14 cellular contexts compared by ENCODE assay signal in the genomic region with DNA sequence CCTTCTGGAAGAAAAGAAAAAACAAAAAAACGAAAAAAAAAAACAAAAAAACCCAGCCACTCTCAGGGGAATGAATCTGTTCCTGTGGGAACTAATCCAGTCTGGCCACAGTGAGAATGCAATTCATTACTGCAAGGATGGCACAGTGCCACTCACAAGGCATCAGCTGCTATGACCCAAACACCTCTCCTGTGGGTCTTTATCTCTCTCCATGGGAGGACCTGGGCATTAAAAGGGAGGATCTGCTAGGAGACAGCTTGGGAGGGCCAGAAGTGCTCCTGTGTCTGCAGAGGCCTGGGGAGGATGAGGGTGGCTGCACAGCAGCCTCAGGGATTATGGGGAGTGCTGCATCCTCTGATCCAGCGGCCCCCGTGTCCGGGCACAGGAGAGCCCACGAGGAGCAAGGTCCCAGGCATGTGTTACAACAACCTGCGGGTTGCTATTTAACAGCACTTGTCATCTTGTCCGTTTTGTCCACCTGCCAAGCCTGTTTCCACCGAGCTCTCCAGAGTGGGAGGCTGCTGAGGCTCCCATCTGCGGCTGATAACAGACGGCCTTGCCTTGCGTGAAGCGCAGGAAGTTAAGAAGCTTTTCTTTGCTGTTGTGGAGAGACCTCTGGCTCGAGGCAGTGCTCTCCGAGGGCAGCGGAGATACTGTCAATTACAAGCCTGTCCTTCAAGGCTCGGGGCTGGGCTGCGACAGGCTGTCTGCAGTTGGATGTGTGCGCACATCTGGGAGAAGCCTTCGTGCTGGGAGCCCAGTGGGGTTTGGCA.
DNase-seq lines count a peak whose midpoint lies in the region; ATAC-seq and TF ChIP-seq lines count a peak whose summit lies in the region.
"Had no signal": no experiment of that assay in that cellular context is flagged by ENCODE, and none has a peak within 500 bp of the region (broad histone marks: within the 10 kb centered on the region; RNA-seq: fewer than 3 reads in every experiment).

No MANE protein-coding gene starts in this region.

- H3F3A ChIP-seq in SK-N-SH (replicated peaks; ENCODE audit: insufficient read depth): no peaks in the 10 kb centered on the region

- H3K4me2 ChIP-seq in SK-N-SH: no peak overlapping the region

- H4K20me1 ChIP-seq in SK-N-SH (ENCODE audit: insufficient read depth): no peaks in the 10 kb centered on the region

- no peaks in the 10 kb centered on the region for H3K9me2 ChIP-seq in SK-N-SH

- H3K4me1 ChIP-seq in SK-N-SH (ENCODE audit: control insufficient read depth in 1 of 2, insufficient read depth in 2 of 2, low read depth in 1 of 2, low read length in 1 of 2): peaks cover 0 to 29% of the 10 kb centered on the region in 2 experiments; a peak in 2 of 4 replicates

- no peak overlapping the region for H2AFZ ChIP-seq in SK-N-SH (ENCODE audit: low read depth)

- H3K79me2 ChIP-seq in SK-N-SH (ENCODE audit: insufficient read depth): no peaks in the 10 kb centered on the region

- H3K27me3 ChIP-seq in SK-N-SH (ENCODE audit: insufficient read depth): no peaks in the 10 kb centered on the region
- peaks cover 0 to 11% (median 0%) of the 10 kb centered on the region in 45 donors for H3K27me3 ChIP-seq in dorsolateral prefrontal cortex
- H3K27me3 ChIP-seq: MG63, neutrophil had no signal

- H3K9ac ChIP-seq in SK-N-SH: no peak overlapping the region

- H3K36me3 ChIP-seq in SK-N-SH (replicated peaks in 1 of 2; ENCODE audit: control insufficient read depth in 1 of 2, insufficient read depth in 2 of 2, low read length in 1 of 2): no peaks in the 10 kb centered on the region
- H3K36me3 ChIP-seq: MG63, neutrophil had no signal

- no peak for TF ChIP-seq EP300 in SK-N-SH (IDR thresholded peaks at IDR 0.05; ENCODE audit: borderline replicate concordance in 1 of 2, low read depth in 1 of 2, low read length in 1 of 2)

- intact Hi-C loops in dorsolateral prefrontal cortex (cut with DNase I): no loop called here

- TF ChIP-seq RAD21 in SK-N-SH (IDR thresholded peaks at IDR 0.05; ENCODE audit: low read length): peak; percentile 15; the same call in 1 of the 2 replicates

- DNase-seq in SK-N-SH (peak; percentile 57), NCI-H2171 treated with DMSO at 0.1 percent for 48 hours (lab: John Stamatoyannopoulos, UW) (peak; percentile 54), dorsolateral prefrontal cortex (peak in 7 of 10 donors; percentile 6 to 72 (median 42)), retina (peak; percentile 28), OCI-M2 (lab: John Stamatoyannopoulos, UW; ENCODE audit: unreplicated experiment) (no peak), HK-2 (ENCODE audit: unreplicated experiment) (no peak)
- DNase-seq: activated naive CD8-positive, alpha-beta T cell treated with anti-CD3 and anti-CD28 coated beads, Interleukin-2, amount 50 U/mL, for 24 hours; DMS79; MG63; stimulated activated CD4-positive, alpha-beta T cell treated with anti-CD3 and anti-CD28 coated beads, Interleukin-1b, Interleukin-23, amount 100 ng/mL, for 48 hours; stimulated activated naive CD8-positive, alpha-beta T cell treated with anti-CD3 and anti-CD28 coated beads, Interleukin-15, Interleukin-2, amounts not matched to agents 100 U/mL and 50 U/mL, for 24 hours had no signal

- POLR2A ChIA-PET in SK-N-SH (lab: Yijun Ruan, JAX): no interaction called here

- ATAC-seq in SK-N-SH treated with all-trans-retinoic acid at 6 μM for 48 hours: no peak
- no peak for ATAC-seq in HG03439 (IDR thresholded peaks at IDR 0.05; ENCODE audit: unreplicated experiment)
- ATAC-seq: activated naive CD8-positive, alpha-beta T cell treated with anti-CD3 and anti-CD28 coated beads, Interleukin-2, amount 50 U/mL, for 24 hours; stimulated activated naive CD8-positive, alpha-beta T cell treated with anti-CD3 and anti-CD28 coated beads, Interleukin-15, Interleukin-2, amounts not matched to agents 100 U/mL and 50 U/mL, for 24 hours had no signal

- H3K27ac ChIP-seq in SK-N-SH (ENCODE audit: low read depth in 2 of 2, low read length in 1 of 2): peak overlapping the region in 1 of 2 experiments; percentile 68; a peak in 2 of 4 replicates
- no peak overlapping the region for H3K27ac ChIP-seq in dorsolateral prefrontal cortex
- H3K27ac ChIP-seq: neutrophil had no signal

- H3K4me3 ChIP-seq in SK-N-SH (ENCODE audit: low read depth in 2 of 2, low read length in 1 of 2): no peak overlapping the region
- no peak overlapping the region for H3K4me3 ChIP-seq in dorsolateral prefrontal cortex
- H3K4me3 ChIP-seq: MG63 had no signal

- H3K9me3 ChIP-seq in SK-N-SH: no peaks in the 10 kb centered on the region
- H3K9me3 ChIP-seq: MG63, neutrophil had no signal

- CTCF ChIA-PET in SK-N-SH (lab: Yijun Ruan, JAX): interaction anchor here (0.6 to 3.5 kb wide), 11 partner anchors 9 to 1501 kb away, joined by 3 to 27 read pairs (median 3); no protein-coding TSS in a partner anchor

- TF ChIP-seq CTCF in SK-N-SH (IDR thresholded peaks at IDR 0.05) (no peak), dorsolateral prefrontal cortex (IDR thresholded peaks at IDR 0.05 in 54 of 56, conservative IDR thresholded peaks at IDR 0.05 in 2 of 56; ENCODE audit: low read depth in 1 of 56, partially characterized antibody in 56 of 56) (no peak)

- 39% methylated on average over 14 of the region's 19 CpGs for WGBS in SK-N-SH (ENCODE audit: low lambda C conversion rate)

TF ChIP-seq in SK-N-SH, 30 proteins besides CTCF, POLR2A, EP300 and RAD21 (continues in another document):
- TF ChIP-seq ZBTB33 (IDR thresholded peaks at IDR 0.05; ENCODE audit: borderline replicate concordance, low read depth) (no peak), FOXJ3 (CRISPR knock-in tag; IDR thresholded peaks at IDR 0.05) (0 out of 2 replicates have a peak, but pooled peaks have one; percentile 40), GATA2 (CRISPR knock-in tag; IDR thresholded peaks at IDR 0.05) (peak; percentile 32; the same call in 1 of the 2 replicates)

TF ChIP-seq in SK-N-SH treated with all-trans-retinoic acid at 6 μM for 48 hours, 23 proteins besides CTCF, POLR2A, EP300 and RAD21:
- TF ChIP-seq ZFP3 (CRISPR knock-in tag; IDR thresholded peaks at IDR 0.05): no peak
- TF ChIP-seq GLIS3 (CRISPR knock-in tag; IDR thresholded peaks at IDR 0.05): no peak
- no peak for TF ChIP-seq OSR1 (CRISPR knock-in tag; IDR thresholded peaks at IDR 0.05)
- TF ChIP-seq, protein P1, sequence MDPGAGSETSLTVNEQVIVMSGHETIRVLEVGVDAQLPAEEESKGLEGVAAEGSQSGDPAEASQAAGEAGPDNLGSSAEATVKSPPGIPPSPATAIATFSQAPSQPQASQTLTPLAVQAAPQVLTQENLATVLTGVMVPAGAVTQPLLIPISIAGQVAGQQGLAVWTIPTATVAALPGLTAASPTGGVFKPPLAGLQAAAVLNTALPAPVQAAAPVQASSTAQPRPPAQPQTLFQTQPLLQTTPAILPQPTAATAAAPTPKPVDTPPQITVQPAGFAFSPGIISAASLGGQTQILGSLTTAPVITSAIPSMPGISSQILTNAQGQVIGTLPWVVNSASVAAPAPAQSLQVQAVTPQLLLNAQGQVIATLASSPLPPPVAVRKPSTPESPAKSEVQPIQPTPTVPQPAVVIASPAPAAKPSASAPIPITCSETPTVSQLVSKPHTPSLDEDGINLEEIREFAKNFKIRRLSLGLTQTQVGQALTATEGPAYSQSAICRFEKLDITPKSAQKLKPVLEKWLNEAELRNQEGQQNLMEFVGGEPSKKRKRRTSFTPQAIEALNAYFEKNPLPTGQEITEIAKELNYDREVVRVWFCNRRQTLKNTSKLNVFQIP (CRISPR knock-in tag; IDR thresholded peaks at IDR 0.05; ENCODE audit: borderline replicate concordance, low read depth): no peak
- no peak for TF ChIP-seq ZC3H10 (CRISPR knock-in tag; IDR thresholded peaks at IDR 0.05)
- TF ChIP-seq, protein P2, sequence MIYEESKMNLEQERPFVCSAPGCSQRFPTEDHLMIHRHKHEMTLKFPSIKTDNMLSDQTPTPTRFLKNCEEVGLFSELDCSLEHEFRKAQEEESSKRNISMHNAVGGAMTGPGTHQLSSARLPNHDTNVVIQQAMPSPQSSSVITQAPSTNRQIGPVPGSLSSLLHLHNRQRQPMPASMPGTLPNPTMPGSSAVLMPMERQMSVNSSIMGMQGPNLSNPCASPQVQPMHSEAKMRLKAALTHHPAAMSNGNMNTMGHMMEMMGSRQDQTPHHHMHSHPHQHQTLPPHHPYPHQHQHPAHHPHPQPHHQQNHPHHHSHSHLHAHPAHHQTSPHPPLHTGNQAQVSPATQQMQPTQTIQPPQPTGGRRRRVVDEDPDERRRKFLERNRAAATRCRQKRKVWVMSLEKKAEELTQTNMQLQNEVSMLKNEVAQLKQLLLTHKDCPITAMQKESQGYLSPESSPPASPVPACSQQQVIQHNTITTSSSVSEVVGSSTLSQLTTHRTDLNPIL (CRISPR knock-in tag; IDR thresholded peaks at IDR 0.05; ENCODE audit: low read depth): no peak
- no peak for TF ChIP-seq RARB (CRISPR knock-in tag; IDR thresholded peaks at IDR 0.05)
- no peak for TF ChIP-seq BACH2 (CRISPR knock-in tag; IDR thresholded peaks at IDR 0.05; ENCODE audit: borderline replicate concordance)
- TF ChIP-seq TCF4 (CRISPR knock-in tag; IDR thresholded peaks at IDR 0.05; ENCODE audit: borderline replicate concordance): no peak
- no peak for TF ChIP-seq ARNTL (CRISPR knock-in tag; IDR thresholded peaks at IDR 0.05; ENCODE audit: borderline replicate concordance, low read depth)
- TF ChIP-seq ZNF565 (CRISPR knock-in tag; conservative IDR thresholded peaks at IDR 0.05; ENCODE audit: low read depth): no peak
- no peak for TF ChIP-seq ZNF8 (CRISPR knock-in tag; IDR thresholded peaks at IDR 0.05)
- TF ChIP-seq ZNF70 (CRISPR knock-in tag; IDR thresholded peaks at IDR 0.05): no peak
- no peak for TF ChIP-seq PPARA (CRISPR knock-in tag; IDR thresholded peaks at IDR 0.05; ENCODE audit: borderline replicate concordance)
- no peak for TF ChIP-seq SNAI2 (CRISPR knock-in tag; IDR thresholded peaks at IDR 0.05)
- no peak for TF ChIP-seq ZFP30 (CRISPR knock-in tag; IDR thresholded peaks at IDR 0.05)

Comparison
In these comparisons a context has a peak if more than half of its experiments do, and no peak if none do; other contexts are left out.
1. DNase-seq: peak in SK-N-SH (single experiment), NCI-H2171 treated with DMSO at 0.1 percent for 48 hours (single experiment), dorsolateral prefrontal cortex (7 of 10) and retina (single experiment); none in OCI-M2 (single experiment) and HK-2 (single experiment).